In the genomic region with DNA sequence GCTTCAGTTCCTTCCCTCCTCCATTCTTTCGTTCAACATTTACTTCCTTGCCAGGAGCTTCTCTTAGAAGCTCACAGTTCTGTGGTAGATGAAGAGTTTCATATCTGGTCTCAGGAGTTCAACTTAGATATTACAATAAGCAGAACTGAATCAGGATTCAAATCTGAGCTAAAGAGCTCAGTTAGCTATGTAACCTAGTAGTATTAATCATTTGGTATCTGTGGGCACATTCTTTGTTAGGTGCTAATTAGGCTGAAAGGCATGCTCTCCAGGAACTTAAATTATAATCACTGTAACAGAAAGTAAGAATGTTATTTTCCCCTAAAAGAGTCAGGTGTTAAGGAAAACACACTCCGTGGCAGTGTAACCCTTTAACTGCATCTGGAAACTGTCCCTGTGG, we compare ENCODE assay signal across 24 cellular contexts. TPM values are rescaled to one million over a fixed set of nuclear protein-coding genes. Genes with fewer than 3 reads are reported as not detected.
DNase-seq lines count a peak whose midpoint lies in the region; ATAC-seq, FAIRE-seq and TF ChIP-seq lines count a peak whose summit lies in the region.
"Had no signal": no experiment of that assay in that cellular context is flagged by ENCODE, and none has a peak within 500 bp of the region (broad histone marks: within the 10 kb centered on the region; RNA-seq: fewer than 3 reads in every experiment).

No MANE protein-coding gene starts in this region.

- in situ Hi-C loops in GM12878 (cut with MboI) = no loop called here

- RAD21 ChIA-PET in GM12878 (lab: Charles Lee; ENCODE audit: unreplicated experiment) = no interaction called here

- H3K36me3 ChIP-seq in GM12878 (ENCODE audit: control insufficient read depth in 2 of 2, insufficient read depth in 2 of 2, low read length in 1 of 2) (no peaks in the 10 kb centered on the region), psoas muscle (ENCODE audit: insufficient read depth in 1 of 2, low read depth in 1 of 2) (peaks cover 0 to 5% of the 10 kb centered on the region in 2 donors)

- peak overlapping the region; percentile 24 for H3K27ac Mint-ChIP-seq in activated naive CD8-positive, alpha-beta T cell
- no peak overlapping the region for H3K27ac Mint-ChIP-seq in activated naive CD8-positive, alpha-beta T cell treated with anti-CD3 and anti-CD28 coated beads, Interleukin-2, amount 50 U/mL, for 24 hours
- H3K27ac Mint-ChIP-seq in stimulated activated naive B cell treated with anti-CD40 and anti-IgM and Interleukin-4, amounts not matched to agents 10 μg/mL and 1 μg/mL and 100 μg/mL, for 72 hours = peak overlapping the region; percentile 56

- no TSS peak for BruUV-seq in GM12878 (replicated peaks; lab: Mats Ljungman, UMichigan)

- peaks cover 33% of the 10 kb centered on the region for H3K4me1 Mint-ChIP-seq in activated naive CD8-positive, alpha-beta T cell (ENCODE audit: low read depth)
- peaks cover 27% of the 10 kb centered on the region for H3K4me1 Mint-ChIP-seq in activated naive CD8-positive, alpha-beta T cell treated with anti-CD3 and anti-CD28 coated beads, Interleukin-2, amount 50 U/mL, for 24 hours
- H3K4me1 Mint-ChIP-seq in stimulated activated naive B cell treated with anti-CD40 and anti-IgM and Interleukin-4, amounts not matched to agents 10 μg/mL and 1 μg/mL and 100 μg/mL, for 72 hours = peaks cover 26 to 47% of the 10 kb centered on the region in 2 donors

- 77% methylated on average over 2 of the region's 2 CpGs for WGBS in GM12878 (ENCODE audit: insufficient coverage, insufficient replicate concordance, low lambda C conversion rate, missing lambda C conversion rate)
- WGBS in psoas muscle, 3 donors = 45 to 55% (median 47%) methylated on average over 2 of the region's 2 CpGs

- H3K4me3 Mint-ChIP-seq in activated naive CD8-positive, alpha-beta T cell = no peak overlapping the region
- H3K4me3 Mint-ChIP-seq in activated naive CD8-positive, alpha-beta T cell treated with anti-CD3 and anti-CD28 coated beads, Interleukin-2, amount 50 U/mL, for 24 hours = no peak overlapping the region
- H3K4me3 Mint-ChIP-seq in stimulated activated naive B cell treated with anti-CD40 and anti-IgM and Interleukin-4, amounts not matched to agents 10 μg/mL and 1 μg/mL and 100 μg/mL, for 72 hours = no peak overlapping the region
- H3K4me3 Mint-ChIP-seq: CD14-positive monocyte; CD8-positive, alpha-beta memory T cell had no signal

- H3K9me3 Mint-ChIP-seq in activated naive CD8-positive, alpha-beta T cell (ENCODE audit: low read depth) = no peaks in the 10 kb centered on the region
- H3K9me3 Mint-ChIP-seq in activated naive CD8-positive, alpha-beta T cell treated with anti-CD3 and anti-CD28 coated beads, Interleukin-2, amount 50 U/mL, for 24 hours = no peaks in the 10 kb centered on the region
- no peaks in the 10 kb centered on the region for H3K9me3 Mint-ChIP-seq in stimulated activated naive B cell treated with anti-CD40 and anti-IgM and Interleukin-4, amounts not matched to agents 10 μg/mL and 1 μg/mL and 100 μg/mL, for 72 hours
- H3K9me3 Mint-ChIP-seq: CD14-positive monocyte; CD8-positive, alpha-beta memory T cell had no signal

- intact Hi-C loops in GM12878 (cut with micrococcal nuclease; ENCODE audit: unreplicated experiment) (no loop called here), psoas muscle (cut with DNase I) (no loop called here)

- no peak for FAIRE-seq in GM12878 (lab: Jason Lieb, UNC)
- FAIRE-seq: A549, GM12891 had no signal

- no peaks in the 10 kb centered on the region for H3K27me3 Mint-ChIP-seq in activated naive CD8-positive, alpha-beta T cell
- H3K27me3 Mint-ChIP-seq in activated naive CD8-positive, alpha-beta T cell treated with anti-CD3 and anti-CD28 coated beads, Interleukin-2, amount 50 U/mL, for 24 hours = no peaks in the 10 kb centered on the region
- H3K27me3 Mint-ChIP-seq in stimulated activated naive B cell treated with anti-CD40 and anti-IgM and Interleukin-4, amounts not matched to agents 10 μg/mL and 1 μg/mL and 100 μg/mL, for 72 hours = no peaks in the 10 kb centered on the region
- H3K27me3 Mint-ChIP-seq: CD8-positive, alpha-beta memory T cell had no signal

- no peaks in the 10 kb centered on the region for H3K27me3 ChIP-seq in GM12878 (replicated peaks in 1 of 2; ENCODE audit: control insufficient read depth in 2 of 2, insufficient read depth in 2 of 2, low read length in 1 of 2)
- no peaks in the 10 kb centered on the region for H3K27me3 ChIP-seq in psoas muscle (ENCODE audit: insufficient read depth in 3 of 3, low read length in 2 of 3)
- H3K27me3 ChIP-seq: BLaER1 had no signal

- TF ChIP-seq POLR2A in GM12878 (IDR thresholded peaks at IDR 0.05; ENCODE audit: low read depth, low read length) = no peak

- H2AFZ ChIP-seq in GM12878 (ENCODE audit: control insufficient read depth, low read depth, low read length) = no peak overlapping the region

- H3K79me2 ChIP-seq in GM12878 (ENCODE audit: control insufficient read depth, insufficient read depth, low read length) = peaks cover 3% of the 10 kb centered on the region

- H3K4me2 ChIP-seq in GM12878 (ENCODE audit: control insufficient read depth, insufficient read depth) = no peak overlapping the region
- H3K4me2 ChIP-seq: A549, BLaER1 had no signal

- POLR2A ChIA-PET in GM12878 (lab: Charles Lee) = interaction anchor here (0.7 to 1.5 kb wide), 2 partner anchors 8 to 208 kb away, joined by 5 to 6 read pairs; a partner anchor contains a TSS

- H3K4me3 ChIP-seq in GM12878 (no peak overlapping the region), psoas muscle (no peak overlapping the region)
- H3K4me3 ChIP-seq: A549, BLaER1 had no signal

- ATAC-seq in activated naive CD8-positive, alpha-beta T cell treated with anti-CD3 and anti-CD28 coated beads, Interleukin-2, amount 50 U/mL, for 24 hours = no peak
- no peak for ATAC-seq in GM12878
- no peak for ATAC-seq in psoas muscle
- peak in 1 of 2 donors; percentile 44 for ATAC-seq in stimulated activated naive B cell treated with anti-CD40 and anti-IgM and Interleukin-4, amounts not matched to agents 10 μg/mL and 1 μg/mL and 100 μg/mL, for 72 hours (replicated peaks)
- ATAC-seq in GM19467 (IDR thresholded peaks at IDR 0.05; ENCODE audit: unreplicated experiment) = no peak
- ATAC-seq: A549, HCT116 had no signal

- H3K36me3 Mint-ChIP-seq in activated naive CD8-positive, alpha-beta T cell = peaks cover 10% of the 10 kb centered on the region
- H3K36me3 Mint-ChIP-seq in activated naive CD8-positive, alpha-beta T cell treated with anti-CD3 and anti-CD28 coated beads, Interleukin-2, amount 50 U/mL, for 24 hours (ENCODE audit: low read depth) = peaks cover 6% of the 10 kb centered on the region
- peaks cover 7 to 29% of the 10 kb centered on the region in 2 donors for H3K36me3 Mint-ChIP-seq in stimulated activated naive B cell treated with anti-CD40 and anti-IgM and Interleukin-4, amounts not matched to agents 10 μg/mL and 1 μg/mL and 100 μg/mL, for 72 hours

- TF ChIP-seq RAD21 in GM12878 (IDR thresholded peaks at IDR 0.05; ENCODE audit: insufficient read depth, low read depth, low read length) = no peak

- H3K27ac ChIP-seq in GM12878 (ENCODE audit: control insufficient read depth, insufficient read depth) = no peak overlapping the region
- H3K27ac ChIP-seq in psoas muscle = peak overlapping the region; percentile 99
- H3K27ac ChIP-seq: 22Rv1, A549, BLaER1 had no signal

- CTCF ChIA-PET in GM12878 (lab: Yijun Ruan, JAX) = interaction anchor here (1.1 to 1.8 kb wide), 2 partner anchors 27 to 29 kb away, joined by 3 to 6 read pairs; a partner anchor contains a TSS

- no peaks in the 10 kb centered on the region for H4K20me1 ChIP-seq in GM12878 (ENCODE audit: control insufficient read depth, insufficient read depth)
- H4K20me1 ChIP-seq: BLaER1 had no signal

- SMC1A ChIA-PET in GM12878 (lab: Charles Lee; ENCODE audit: uncharacterized antibody, unreplicated experiment) = interaction anchor here (1.1 kb wide), 1 partner anchor 183 kb away, joined by 3 read pairs; no protein-coding TSS in a partner anchor

- H3K9ac ChIP-seq in GM12878 (ENCODE audit: control insufficient read depth, insufficient read depth, low read length) = no peak overlapping the region
- H3K9ac ChIP-seq: BLaER1 had no signal

- H3K9me3 ChIP-seq in GM12878 (replicated peaks; ENCODE audit: control insufficient read depth, insufficient read depth, low read length) (no peaks in the 10 kb centered on the region), psoas muscle (no peaks in the 10 kb centered on the region)
- H3K9me3 ChIP-seq: A549, BLaER1 had no signal

- no peak for TF ChIP-seq CTCF in GM12878 (IDR thresholded peaks at IDR 0.05 in 2 of 3, conservative IDR thresholded peaks at IDR 0.05 in 1 of 3; ENCODE audit: control insufficient read depth in 2 of 3, extremely low read depth in 1 of 3, insufficient read depth in 1 of 3, low read depth in 3 of 3, low read length in 3 of 3)
- no peak for TF ChIP-seq CTCF in psoas muscle (IDR thresholded peaks at IDR 0.05)

- TF ChIP-seq EP300 in GM12878 (IDR thresholded peaks at IDR 0.05; ENCODE audit: borderline replicate concordance in 1 of 2, control insufficient read depth in 1 of 2, low read depth in 2 of 2, low read length in 2 of 2) = no peak

- peaks cover 9% of the 10 kb centered on the region for H3K4me1 ChIP-seq in GM12878 (ENCODE audit: control insufficient read depth, insufficient read depth, low read length)
- peaks cover 42% of the 10 kb centered on the region for H3K4me1 ChIP-seq in psoas muscle
- H3K4me1 ChIP-seq: A549 had no signal

- DNase-seq in activated naive CD8-positive, alpha-beta T cell treated with anti-CD3 and anti-CD28 coated beads, Interleukin-2, amount 50 U/mL, for 24 hours = no peak
- DNase-seq in GM12878 (ENCODE audit: low read depth, low spot score) (no peak), psoas muscle (no peak), RKO (ENCODE audit: low spot score) (no peak), NCI-H526 (lab: John Stamatoyannopoulos, UW) (no peak)
- no peak for DNase-seq in stimulated activated naive B cell treated with anti-CD40 and anti-IgM and Interleukin-4, amounts not matched to agents 10 μg/mL and 1 μg/mL and 100 μg/mL, for 72 hours
- DNase-seq: AML-193; CD8-positive, alpha-beta memory T cell; COR-L47; DMS 273 treated with DMSO at 0.1 percent for 48 hours; DMS53; DND-41; EL; GOT3; H7 had no signal

RNA-seq across cellular contexts. Expression of a gene that starts 8.4 kb away (rescaled TPM):
- total RNA-seq in GM12878 (2013; cell fraction: nucleolus; rRNA removed) = 66.2 and 84.5 TPM in 2 replicates
- 23.1 and 29.5 TPM in 2 replicates for total RNA-seq in GM12878 (2014; rRNA removed)
- 12.4 and 13.5 TPM in 2 replicates for total RNA-seq in GM12878 (2014; rRNA removed; fragmentation: Illumina TruSeq; extraction: Trizol)
- 29.3 and 35.8 TPM in 2 replicates for total RNA-seq in GM12878 (2021)
- polyA plus RNA-seq in GM12878 (2011; ENCODE audit: low read depth) = 12.0 TPM
- 16.1 and 25.9 TPM in 2 replicates for polyA plus RNA-seq in GM12878 (2011; rRNA removed)
- polyA plus RNA-seq in GM12878 (2011; cell fraction: cytosol; rRNA removed) = 21.1 and 27.7 TPM in 2 replicates
- polyA plus RNA-seq in GM12878 (2011; cell fraction: nucleus; rRNA removed) = 166 and 175 TPM in 2 replicates
- 25.4 and 32.4 TPM in 2 replicates for polyA plus RNA-seq in GM12878 (2012)
- polyA plus RNA-seq in GM12878 (2014; fragmentation: Illumina TruSeq; extraction: Trizol) = 19.9 and 23.5 TPM in 2 replicates
- 1 to 10 TPM; 2.8 to 3.1 TPM for polyA plus RNA-seq in GM12878 (2014; fragmentation: Nextera tagmentation; extraction: Ambion mirVana)
- polyA plus RNA-seq in GM12878 (2014; rRNA removed) = 40.5 and 41.0 TPM in 2 replicates
- 10 to 100 TPM; 23.7 to 25.8 TPM for polyA plus RNA-seq in GM12878 (2016; fragmentation: Nextera tagmentation; extraction: Ambion mirVana)
- polyA minus RNA-seq in GM12878 (2011; rRNA and poly(A)+ RNA removed) = 37.5 and 38.8 TPM in 2 replicates
- polyA minus RNA-seq in GM12878 (2011; cell fraction: cytosol; rRNA and poly(A)+ RNA removed) = 6.4 and 6.7 TPM in 2 replicates
- polyA minus RNA-seq in GM12878 (2011; cell fraction: nucleus; rRNA and poly(A)+ RNA removed) = 23.8 and 29.1 TPM in 2 replicates
- 10 to 100 TPM; 17.9 to 25.0 (median 22.5) TPM for total RNA-seq in psoas muscle
- polyA plus RNA-seq in psoas muscle = 10 to 100 TPM; 22.3 to 37.3 (median 24.6) TPM

RNA-seq across cellular contexts. Expression of a gene that starts 29.7 kb away (rescaled TPM):
- total RNA-seq in GM12878 (2013; cell fraction: nucleolus; rRNA removed) = 29.5 and 31.1 TPM in 2 replicates
- total RNA-seq in GM12878 (2014; rRNA removed) = 51.1 and 55.3 TPM in 2 replicates
- 26.9 and 29.3 TPM in 2 replicates for total RNA-seq in GM12878 (2014; rRNA removed; fragmentation: Illumina TruSeq; extraction: Trizol)
- 58.1 and 66.3 TPM in 2 replicates for total RNA-seq in GM12878 (2021)
- 14.7 TPM for polyA plus RNA-seq in GM12878 (2011; ENCODE audit: low read depth)
- polyA plus RNA-seq in GM12878 (2011; rRNA removed) = 26.1 and 42.3 TPM in 2 replicates
- 52.1 and 69.4 TPM in 2 replicates for polyA plus RNA-seq in GM12878 (2011; cell fraction: cytosol; rRNA removed)
- polyA plus RNA-seq in GM12878 (2011; cell fraction: nucleus; rRNA removed) = 108 and 140 TPM in 2 replicates
- 35.5 and 37.3 TPM in 2 replicates for polyA plus RNA-seq in GM12878 (2012)
- 9.3 and 21.6 TPM in 2 replicates for polyA plus RNA-seq in GM12878 (2014; fragmentation: Illumina TruSeq; extraction: Trizol)
- 1 to 10 TPM; 3.3 to 5.1 TPM for polyA plus RNA-seq in GM12878 (2014; fragmentation: Nextera tagmentation; extraction: Ambion mirVana)
- 59.8 and 72.1 TPM in 2 replicates for polyA plus RNA-seq in GM12878 (2014; rRNA removed)
- 10 to 100 TPM; 59.9 to 69.5 TPM for polyA plus RNA-seq in GM12878 (2016; fragmentation: Nextera tagmentation; extraction: Ambion mirVana)
- 34.4 and 55.3 TPM in 2 replicates for polyA minus RNA-seq in GM12878 (2011; rRNA and poly(A)+ RNA removed)
- 20.3 and 20.8 TPM in 2 replicates for polyA minus RNA-seq in GM12878 (2011; cell fraction: cytosol; rRNA and poly(A)+ RNA removed)
- 24.4 and 32.3 TPM in 2 replicates for polyA minus RNA-seq in GM12878 (2011; cell fraction: nucleus; rRNA and poly(A)+ RNA removed)
- total RNA-seq in psoas muscle = 1 to 10 TPM in 1 of 4 donors, under 1 TPM in 3; 0.46 to 1.6 (median 0.64) TPM
- polyA plus RNA-seq in psoas muscle = 1 to 10 TPM in 1 of 3 donors, under 1 TPM in 2; 0.43 to 1.3 (median 0.69) TPM

RNA-seq across cellular contexts. Expression of a gene that starts 54.1 kb away (rescaled TPM):
- total RNA-seq in GM12878 (2013; cell fraction: nucleolus; rRNA removed) = not detected in 2 replicates
- total RNA-seq in GM12878 (2014; rRNA removed) = under 0.01 TPM in 2 replicates
- not detected in 2 replicates for total RNA-seq in GM12878 (2014; rRNA removed; fragmentation: Illumina TruSeq; extraction: Trizol)
- total RNA-seq in GM12878 (2021) = not detected in 2 replicates
- 0.08 TPM for polyA plus RNA-seq in GM12878 (2011; ENCODE audit: low read depth)
- not detected in 2 replicates for polyA plus RNA-seq in GM12878 (2011; rRNA removed)
- polyA plus RNA-seq in GM12878 (2011; cell fraction: cytosol; rRNA removed) = under 0.01 TPM in 1 of 2 replicates, not detected in the other
- polyA plus RNA-seq in GM12878 (2011; cell fraction: nucleus; rRNA removed) = 0.01 TPM in 1 of 2 replicates, not detected in the other
- 0.07 and 0.08 TPM in 2 replicates for polyA plus RNA-seq in GM12878 (2012)
- not detected in 2 replicates for polyA plus RNA-seq in GM12878 (2014; fragmentation: Illumina TruSeq; extraction: Trizol)
- under 1 TPM; 0.04 to 0.10 TPM for polyA plus RNA-seq in GM12878 (2014; fragmentation: Nextera tagmentation; extraction: Ambion mirVana)
- 0.01 TPM in 1 of 2 replicates, not detected in the other for polyA plus RNA-seq in GM12878 (2014; rRNA removed)
- polyA plus RNA-seq in GM12878 (2016; fragmentation: Nextera tagmentation; extraction: Ambion mirVana) = under 1 TPM; 0.19 to 0.20 TPM
- not detected in 2 replicates for polyA minus RNA-seq in GM12878 (2011; rRNA and poly(A)+ RNA removed)
- polyA minus RNA-seq in GM12878 (2011; cell fraction: cytosol; rRNA and poly(A)+ RNA removed) = not detected in 2 replicates
- not detected in 2 replicates for polyA minus RNA-seq in GM12878 (2011; cell fraction: nucleus; rRNA and poly(A)+ RNA removed)
- total RNA-seq in psoas muscle = under 1 TPM in 2 of 4 donors, not detected in 2; 0.10 to 0.21 TPM
- polyA plus RNA-seq in psoas muscle = under 1 TPM; 0.01 to 0.04 (median 0.01) TPM
- total RNA-seq: HT-29 had no signal
- polyA plus RNA-seq: CD14-positive monocyte had no signal

Comparison
In these comparisons a context has a peak if more than half of its experiments do, and no peak if none do; other contexts are left out.
1. RNA of a gene that starts 29.7 kb away (total RNA-seq): 26.9 to 66.3 TPM in GM12878; 0.46 to 1.6 TPM in psoas muscle; every median in the first group is over 10 times any median in the second.